In genomic region chr18:35746826-35747339, GRCh38 we compare ENCODE assay signal across 19 cellular contexts.
"Had no signal": no experiment of that assay in that cellular context is flagged by ENCODE, and none has a peak within 500 bp of the region (broad histone marks: within the 10 kb centered on the region; RNA-seq: fewer than 3 reads in every experiment).

No MANE protein-coding gene starts in this region.

- H3K9ac ChIP-seq: neural progenitor cell had no signal

- H2AFZ ChIP-seq: neural progenitor cell had no signal

- H3K9me3 ChIP-seq: mucosa of descending colon, pancreas, tibial artery, upper lobe of left lung, vagina had no signal

- H3K4me3 ChIP-seq: heart left ventricle, mucosa of descending colon, neural progenitor cell, pancreas, tibial artery, upper lobe of left lung, vagina had no signal

- FAIRE-seq: colon, frontal cortex, pancreas had no signal

- H3K27me3 ChIP-seq: heart left ventricle, neural progenitor cell, pancreas, upper lobe of left lung, vagina had no signal

- H3K27ac ChIP-seq: heart left ventricle, neural progenitor cell, pancreas, tibial artery, upper lobe of left lung, vagina had no signal

- DNase-seq: effector memory CD8-positive, alpha-beta T cell; erythroblast; heart left ventricle; hippocampal formation; kidney glomerular epithelial cell; mucosa of descending colon; naive thymus-derived CD8-positive, alpha-beta T cell; occipital lobe; pancreas; right cardiac atrium; stimulated activated CD4-positive, alpha-beta T cell treated with anti-CD3 and anti-CD28 coated beads, Interleukin-4, amount 100 ng/mL, for 1 hour; stimulated activated CD8-positive, alpha-beta memory T cell treated with anti-CD3 and anti-CD28 coated beads, Interleukin-4, amount 100 ng/mL, for 48 hours; tibial artery; upper lobe of left lung had no signal

- H3K36me3 ChIP-seq: heart left ventricle, neural progenitor cell, pancreas, tibial artery, upper lobe of left lung, vagina had no signal

- H3K4me1 ChIP-seq: heart left ventricle, neural progenitor cell, pancreas, tibial artery, upper lobe of left lung, vagina had no signal

- H3K4me2 ChIP-seq: neural progenitor cell had no signal

- ATAC-seq: effector memory CD8-positive, alpha-beta T cell; heart left ventricle; mucosa of descending colon; naive thymus-derived CD8-positive, alpha-beta T cell; pancreas; right cardiac atrium; stimulated activated memory B cell treated with anti-CD40 and anti-IgM and Interleukin-4, amounts not matched to agents 10 μg/mL and 1 μg/mL and 100 μg/mL, for 72 hours had no signal
